Comparison of ENCODE assay signal across 7 cellular contexts in the genomic region with DNA sequence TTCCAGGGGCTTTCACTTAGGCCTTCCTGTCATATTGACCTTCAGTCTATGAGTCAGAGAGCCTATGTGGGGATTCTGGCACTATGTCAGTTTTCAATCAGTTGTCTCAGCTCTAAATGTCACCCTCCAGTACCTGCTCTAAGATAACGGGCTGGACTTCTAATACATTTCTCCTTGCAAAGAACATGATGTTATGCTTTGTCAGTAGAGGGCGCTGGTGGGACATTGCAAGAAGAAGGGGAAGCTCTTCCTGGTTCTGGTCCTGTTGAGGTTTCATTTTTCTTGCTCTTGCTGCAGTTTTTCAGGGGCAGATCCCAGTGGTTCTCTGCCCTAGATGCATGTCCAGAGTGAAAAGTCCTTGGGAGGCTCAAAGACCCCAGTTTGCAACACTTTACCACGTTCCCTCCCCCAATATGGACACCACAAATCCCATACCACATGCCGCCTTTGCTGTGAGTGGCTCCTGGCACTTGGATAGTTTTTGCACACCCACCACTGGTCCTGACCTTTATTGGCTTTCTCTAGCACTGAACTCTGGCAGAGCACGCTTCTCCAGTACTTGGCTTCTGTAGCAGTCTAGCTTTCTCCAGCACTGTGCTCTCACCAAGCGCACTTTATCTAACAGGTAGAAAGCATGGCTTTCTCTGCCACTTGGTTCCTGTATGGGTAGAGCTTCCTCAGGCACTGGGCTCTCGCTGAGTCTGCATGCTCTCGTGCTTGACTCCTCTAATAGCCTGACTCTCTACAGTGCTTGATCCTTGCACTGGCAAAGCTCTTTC. TPM values are rescaled to one million over a fixed set of nuclear protein-coding genes. Genes with fewer than 3 reads are reported as not detected.
DNase-seq lines count a peak whose midpoint lies in the region; ATAC-seq, FAIRE-seq and TF ChIP-seq lines count a peak whose summit lies in the region.

No MANE protein-coding gene starts in this region.

- no peaks in the 10 kb centered on the region for H3K27me3 Mint-ChIP-seq in neural crest cell (ENCODE audit: low read depth)
- no peaks in the 10 kb centered on the region for H3K27me3 Mint-ChIP-seq in stimulated activated naive CD8-positive, alpha-beta T cell treated with anti-CD3 and anti-CD28 coated beads, Interleukin-15, amount 100 ng/mL, for 72 hours

- peak overlapping the region; percentile 23 for H3K4me3 ChIP-seq in fibroblast of pulmonary artery (replicated peaks; ENCODE audit: low read depth, low read length)

- peak; percentile 80 for FAIRE-seq in GM12892 (lab: Jason Lieb, UNC)

- no peaks in the 10 kb centered on the region for H3K36me3 Mint-ChIP-seq in neural crest cell (ENCODE audit: low read depth)

- no peak for TF ChIP-seq POLR2A in GM12892 (IDR thresholded peaks at IDR 0.05; ENCODE audit: low read depth, low read length)

- TF ChIP-seq CTCF in fibroblast of pulmonary artery (IDR thresholded peaks at IDR 0.05; ENCODE audit: low read length, missing control alignments) = peak; percentile 99
- TF ChIP-seq CTCF in neural crest cell (conservative IDR thresholded peaks at IDR 0.05) = peak; percentile 85

- ATAC-seq in stimulated activated naive CD8-positive, alpha-beta T cell treated with anti-CD3 and anti-CD28 coated beads, Interleukin-15, amount 100 ng/mL, for 72 hours = peak; percentile 95

- H3K4me1 Mint-ChIP-seq in neural crest cell = peaks cover 7% of the 10 kb centered on the region
- H3K4me1 Mint-ChIP-seq in stimulated activated naive CD8-positive, alpha-beta T cell treated with anti-CD3 and anti-CD28 coated beads, Interleukin-15, amount 100 ng/mL, for 72 hours = peaks cover 11% of the 10 kb centered on the region

- H3K4me3 Mint-ChIP-seq in neural crest cell = no peak overlapping the region
- peak overlapping the region; percentile 31 to 66 for H3K4me3 Mint-ChIP-seq in stimulated activated naive CD8-positive, alpha-beta T cell treated with anti-CD3 and anti-CD28 coated beads, Interleukin-15, amount 100 ng/mL, for 72 hours

- no peak overlapping the region for H3K27ac Mint-ChIP-seq in neural crest cell (ENCODE audit: unreplicated experiment)
- H3K27ac Mint-ChIP-seq in stimulated activated naive CD8-positive, alpha-beta T cell treated with anti-CD3 and anti-CD28 coated beads, Interleukin-15, amount 100 ng/mL, for 72 hours = peak overlapping the region; percentile 41 to 59

- DNase-seq in GM12892 (ENCODE audit: insufficient read length) (peak; percentile 70), Kasumi-1 (lab: John Stamatoyannopoulos, UW) (peak; percentile 77 to 78), RPMI7951 (ENCODE audit: low read depth) (peak; percentile 82), activated T-helper 1 cell treated with Interleukin-2 at 50 U/mL for 16 hours (ENCODE audit: low read depth) (peak; percentile 52), fibroblast of pulmonary artery (ENCODE audit: low read depth) (peak; percentile 95), neural crest cell (ENCODE audit: low read depth, low spot score) (peak; percentile 77)
- peak; percentile 80 to 81 for DNase-seq in stimulated activated naive CD8-positive, alpha-beta T cell treated with anti-CD3 and anti-CD28 coated beads, Interleukin-15, amount 100 ng/mL, for 72 hours

- H3K9me3 Mint-ChIP-seq in neural crest cell = peaks cover 2% of the 10 kb centered on the region
- H3K9me3 Mint-ChIP-seq in stimulated activated naive CD8-positive, alpha-beta T cell treated with anti-CD3 and anti-CD28 coated beads, Interleukin-15, amount 100 ng/mL, for 72 hours = no peaks in the 10 kb centered on the region

RNA-seq across cellular contexts. Expression of a gene that starts 49.0 kb away (rescaled TPM):
- 8.2 TPM for polyA plus RNA-seq in GM12892 (2012; ENCODE audit: missing spikeins)
- total RNA-seq in RPMI7951 (2014; rRNA removed; shearing (Covaris generic)) = 40.5 and 42.2 TPM in 2 replicates
- 35.9 and 38.4 TPM in 2 replicates for total RNA-seq in neural crest cell

RNA-seq across cellular contexts. Expression of a gene that starts 51.6 kb away (rescaled TPM):
- not detected for polyA plus RNA-seq in GM12892 (2012; ENCODE audit: missing spikeins)
- 0.24 and 0.39 TPM in 2 replicates for total RNA-seq in RPMI7951 (2014; rRNA removed; shearing (Covaris generic))
- 1.6 and 2.6 TPM in 2 replicates for total RNA-seq in neural crest cell

RNA-seq across cellular contexts. Expression of a gene that starts 57.9 kb away (rescaled TPM):
- 0.30 TPM for polyA plus RNA-seq in GM12892 (2012; ENCODE audit: missing spikeins)
- total RNA-seq in RPMI7951 (2014; rRNA removed; shearing (Covaris generic)) = 7.5 and 8.3 TPM in 2 replicates
- total RNA-seq in neural crest cell = 41.0 and 41.4 TPM in 2 replicates

Comparison
In these comparisons a context has a peak if more than half of its experiments do, and no peak if none do; other contexts are left out.
1. Peak in every context shown above with its lines: DNase-seq, ATAC-seq and H3K4me3 ChIP-seq.